9 cellular contexts compared by ENCODE assay signal in the genomic region with DNA sequence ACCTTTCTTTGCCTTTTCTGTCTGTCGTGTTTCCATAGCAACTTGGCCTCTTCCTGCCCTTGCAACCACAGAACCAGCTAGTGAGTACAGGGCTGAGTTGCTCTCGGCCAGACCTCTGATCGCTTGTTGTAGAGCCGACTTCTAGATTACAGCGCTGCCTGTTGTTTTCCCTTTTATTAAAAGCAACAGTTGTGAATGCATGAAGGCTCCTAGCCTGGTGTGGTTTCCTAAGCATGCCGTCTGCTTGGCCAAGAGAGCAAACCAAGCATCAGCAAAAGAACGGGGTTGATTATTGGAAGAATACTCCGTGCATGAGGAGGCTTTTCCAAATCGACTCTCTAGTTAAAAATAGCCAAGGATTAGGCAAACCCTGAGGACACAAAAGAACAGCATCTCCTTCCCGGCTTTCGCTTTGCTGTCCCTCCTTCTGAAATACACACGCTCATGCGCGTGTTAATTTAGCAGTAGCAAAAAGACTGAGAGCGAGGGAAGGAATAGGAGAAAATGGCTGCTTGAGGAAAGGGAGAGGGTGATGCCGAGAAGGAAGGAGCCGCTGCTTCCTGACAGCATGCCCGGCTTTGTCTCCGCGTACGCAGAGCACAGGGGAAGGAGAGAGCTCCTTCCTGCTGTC.
DNase-seq lines count a peak whose midpoint lies in the region; ATAC-seq, FAIRE-seq and TF ChIP-seq lines count a peak whose summit lies in the region.
"Had no signal": no experiment of that assay in that cellular context is flagged by ENCODE, and none has a peak within 500 bp of the region (broad histone marks: within the 10 kb centered on the region; RNA-seq: fewer than 3 reads in every experiment).

No MANE protein-coding gene starts in this region.

- peak overlapping the region; percentile 61 for H3K4me3 ChIP-seq in CD4-positive, CD25-positive, alpha-beta regulatory T cell (ENCODE audit: low read depth, low read length)
- H3K4me3 ChIP-seq in fibroblast of lung (replicated peaks in 1 of 4; ENCODE audit: control extremely low read depth in 1 of 4, insufficient read depth in 1 of 4, low read depth in 3 of 4, low read length in 4 of 4) (peak overlapping the region; percentile 19 to 53 (median 46)), pancreas (peak overlapping the region in 1 of 4 donors; percentile 9)

- no peaks in the 10 kb centered on the region for H3K36me3 Mint-ChIP-seq in CD4-positive, CD25-positive, alpha-beta regulatory T cell

- no peaks in the 10 kb centered on the region for H4K20me1 ChIP-seq in fibroblast of lung (ENCODE audit: control insufficient read depth, extremely low read depth, insufficient read depth, low read length)

- peak overlapping the region; percentile 2 to 75 (median 17) for H3K27ac Mint-ChIP-seq in CD4-positive, CD25-positive, alpha-beta regulatory T cell

- no peaks in the 10 kb centered on the region for H3K9me3 Mint-ChIP-seq in CD4-positive, CD25-positive, alpha-beta regulatory T cell

- FAIRE-seq in pancreas (lab: Jason Lieb, UNC) (no peak), urothelium cell line (lab: Jason Lieb, UNC) (no peak)

- peak overlapping the region; percentile 61 to 78 (median 73) for H3K4me3 Mint-ChIP-seq in CD4-positive, CD25-positive, alpha-beta regulatory T cell

- H3K9ac ChIP-seq in fibroblast of lung (ENCODE audit: insufficient read depth, low read length), result peak overlapping the region; percentile 32

- no peaks in the 10 kb centered on the region for H3K36me3 ChIP-seq in CD4-positive, CD25-positive, alpha-beta regulatory T cell (ENCODE audit: control insufficient read depth, insufficient read depth, low read length)
- H3K36me3 ChIP-seq in fibroblast of lung (ENCODE audit: control insufficient read depth, insufficient read depth, low read length), result no peaks in the 10 kb centered on the region
- H3K36me3 ChIP-seq in pancreas, result no peaks in the 10 kb centered on the region

- ATAC-seq in CD4-positive, CD25-positive, alpha-beta regulatory T cell (ENCODE audit: low read depth in 2 of 2), result peak; percentile 72 to 82
- peak in 3 of 4 donors; percentile 25 to 60 (median 51) for ATAC-seq in pancreas
- ATAC-seq: HCT116 had no signal

- H3K79me2 ChIP-seq in fibroblast of lung (ENCODE audit: control insufficient read depth, insufficient read depth, low read length), result no peaks in the 10 kb centered on the region

- no peaks in the 10 kb centered on the region for H3K9me3 ChIP-seq in CD4-positive, CD25-positive, alpha-beta regulatory T cell (ENCODE audit: control insufficient read depth in 2 of 2, low read length in 2 of 2)
- H3K9me3 ChIP-seq in fibroblast of lung (ENCODE audit: control insufficient read depth, insufficient read depth, low read depth, low read length) (no peaks in the 10 kb centered on the region), pancreas (no peaks in the 10 kb centered on the region)

- WGBS in pancreas, 2 donors, result 50 to 69% methylated on average over 21 of the region's 21 CpGs

- intact Hi-C loops in pancreas (cut with DNase I), result no loop called here

- no peak overlapping the region for H3K27ac ChIP-seq in CD4-positive, CD25-positive, alpha-beta regulatory T cell (ENCODE audit: insufficient read depth, low read length, poor library complexity, severe bottlenecking)
- H3K27ac ChIP-seq in fibroblast of lung (ENCODE audit: insufficient read depth, low read length) (peak overlapping the region; percentile 22), pancreas (no peak overlapping the region)

- TF ChIP-seq CTCF in fibroblast of lung (conservative IDR thresholded peaks at IDR 0.05 in 1 of 2, IDR thresholded peaks at IDR 0.05 in 1 of 2; ENCODE audit: low read depth in 1 of 2, low read length in 2 of 2), result no peak
- TF ChIP-seq CTCF in pancreas (IDR thresholded peaks at IDR 0.05), result no peak

- peaks cover 15% of the 10 kb centered on the region for H3K27me3 Mint-ChIP-seq in CD4-positive, CD25-positive, alpha-beta regulatory T cell

- H2AFZ ChIP-seq in fibroblast of lung (ENCODE audit: low read length), result peak overlapping the region; percentile 74

- H3K27me3 ChIP-seq in CD4-positive, CD25-positive, alpha-beta regulatory T cell (ENCODE audit: control insufficient read depth, insufficient read depth, low read length), result peaks cover 3% of the 10 kb centered on the region
- H3K27me3 ChIP-seq in fibroblast of lung (ENCODE audit: control insufficient read depth, insufficient read depth, low read length) (no peaks in the 10 kb centered on the region), pancreas (peaks cover 0 to 10% (median 0%) of the 10 kb centered on the region in 4 donors)

- peaks cover 0 to 23% (median 6%) of the 10 kb centered on the region in 4 donors for H3K4me1 Mint-ChIP-seq in CD4-positive, CD25-positive, alpha-beta regulatory T cell

- peak overlapping the region; percentile 84 for H3K4me2 ChIP-seq in fibroblast of lung (ENCODE audit: extremely low read depth, insufficient read depth, low read length)

- no peaks in the 10 kb centered on the region for H3K4me1 ChIP-seq in CD4-positive, CD25-positive, alpha-beta regulatory T cell (ENCODE audit: control insufficient read depth, insufficient read depth, low read length, poor library complexity, severe bottlenecking)
- H3K4me1 ChIP-seq in fibroblast of lung (ENCODE audit: control insufficient read depth, extremely low read depth, insufficient read depth, low read length) (no peaks in the 10 kb centered on the region), pancreas (no peaks in the 10 kb centered on the region)

- peak in 2 of 3 donors; percentile 35 to 53 for DNase-seq in CD4-positive, CD25-positive, alpha-beta regulatory T cell
- peak; percentile 88 for DNase-seq in RPMI8226
- DNase-seq in fibroblast of lung (ENCODE audit: low read depth in 2 of 2), result peak; percentile 69 to 70
- no peak for DNase-seq in pancreas
- no peak for DNase-seq in D341Med (ENCODE audit: low spot score)
- DNase-seq in cortex of kidney (lab: John Stamatoyannopoulos, UW), result no peak
- no peak for DNase-seq in SIG-M5 (lab: John Stamatoyannopoulos, UW)
- DNase-seq in urothelium cell line (ENCODE audit: low spot score), result no peak

Comparison
In these comparisons a context has a peak if more than half of its experiments do, and no peak if none do; other contexts are left out.
1. DNase-seq: peak in CD4-positive, CD25-positive, alpha-beta regulatory T cell (2 of 3), RPMI8226 (single experiment) and fibroblast of lung (2 of 2); none in pancreas (0 of 6), D341Med (single experiment), cortex of kidney (single experiment), SIG-M5 (single experiment) and urothelium cell line (single experiment).